ENCODE assay signal across 1 cellular context in genomic region chr12:124699878-124700277, GRCh38.
TF ChIP-seq lines count a peak whose summit lies in the region.

No MANE protein-coding gene starts in this region.

TF ChIP-seq in K562, 482 proteins besides CTCF, POLR2A, EP300 and RAD21:
- TF ChIP-seq EZH2 (IDR thresholded peaks at IDR 0.05; ENCODE audit: borderline replicate concordance, low read depth, low read length), result peak; percentile 58; the same call in 1 of the 2 replicates
- TF ChIP-seq BCL6 (CRISPR knock-in tag; IDR thresholded peaks at IDR 0.05), result no peak
- peak; percentile 11; the same call in 1 of the 2 replicates for TF ChIP-seq TCF3 (CRISPR knock-in tag; IDR thresholded peaks at IDR 0.05)
- no peak for TF ChIP-seq ZNF778 (CRISPR knock-in tag; IDR thresholded peaks at IDR 0.05)
- no peak for TF ChIP-seq PPARD (CRISPR knock-in tag; IDR thresholded peaks at IDR 0.05)
